ENCODE assay signal across 2 cellular contexts in the genomic region with DNA sequence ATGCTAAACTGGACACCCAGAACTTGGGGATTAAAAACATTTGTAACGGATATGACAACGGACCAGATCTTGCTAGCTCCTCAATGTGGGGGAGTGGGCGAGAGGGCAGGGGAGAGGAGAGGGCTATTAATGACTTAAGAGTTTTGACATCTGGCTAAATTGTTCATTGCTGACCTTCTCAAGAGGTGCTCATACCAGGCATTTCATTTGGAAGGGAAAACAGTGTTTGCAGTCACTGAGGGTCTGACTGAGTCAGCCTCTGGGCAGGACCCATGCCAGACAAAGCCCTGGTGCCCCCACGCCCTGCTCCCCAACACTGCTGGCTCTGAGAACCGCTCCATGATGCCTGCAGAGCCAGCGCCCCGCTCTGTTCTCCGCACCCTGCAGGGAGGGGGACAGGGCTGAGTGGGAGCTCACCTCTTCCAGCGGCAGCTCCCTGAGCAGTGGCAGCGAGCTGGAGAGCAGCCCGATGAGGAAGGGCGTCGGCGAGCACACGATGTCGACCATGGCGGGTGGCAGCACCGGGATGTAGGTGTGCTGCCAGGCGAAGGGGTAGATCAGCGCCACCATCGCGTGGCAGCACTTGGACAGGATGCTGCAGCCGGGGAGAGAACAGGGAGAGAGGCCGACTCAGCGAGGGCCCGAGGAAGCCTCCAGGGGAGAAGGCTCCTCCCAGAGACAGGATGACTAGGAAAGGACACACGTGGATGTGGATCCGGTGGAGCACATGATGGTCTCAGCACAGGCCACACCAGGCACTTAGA.
TF ChIP-seq lines count a peak whose summit lies in the region.

No MANE protein-coding gene starts in this region.

TF ChIP-seq in A549, 52 proteins besides CTCF, POLR2A, EP300 and RAD21:
- TF ChIP-seq RCOR1 (IDR thresholded peaks at IDR 0.05; ENCODE audit: low read depth, low read length) (no peak), MAFK (IDR thresholded peaks at IDR 0.05; ENCODE audit: partially characterized antibody) (no peak)
- TF ChIP-seq, protein P1, sequence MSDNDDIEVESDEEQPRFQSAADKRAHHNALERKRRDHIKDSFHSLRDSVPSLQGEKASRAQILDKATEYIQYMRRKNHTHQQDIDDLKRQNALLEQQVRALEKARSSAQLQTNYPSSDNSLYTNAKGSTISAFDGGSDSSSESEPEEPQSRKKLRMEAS (IDR thresholded peaks at IDR 0.05): no peak

TF ChIP-seq in K562, 482 proteins besides CTCF, POLR2A, EP300 and RAD21:
- TF ChIP-seq, protein P2, sequence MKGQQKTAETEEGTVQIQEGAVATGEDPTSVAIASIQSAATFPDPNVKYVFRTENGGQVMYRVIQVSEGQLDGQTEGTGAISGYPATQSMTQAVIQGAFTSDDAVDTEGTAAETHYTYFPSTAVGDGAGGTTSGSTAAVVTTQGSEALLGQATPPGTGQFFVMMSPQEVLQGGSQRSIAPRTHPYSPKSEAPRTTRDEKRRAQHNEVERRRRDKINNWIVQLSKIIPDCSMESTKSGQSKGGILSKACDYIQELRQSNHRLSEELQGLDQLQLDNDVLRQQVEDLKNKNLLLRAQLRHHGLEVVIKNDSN (CRISPR knock-in tag; IDR thresholded peaks at IDR 0.05): 0 out of 2 replicates have a peak, but pooled peaks have one; percentile 32
- TF ChIP-seq ZNF124 (CRISPR knock-in tag; IDR thresholded peaks at IDR 0.05): 0 out of 2 replicates have a peak, but pooled peaks have one; percentile 58
- no peak for TF ChIP-seq ARNT (IDR thresholded peaks at IDR 0.05)
- TF ChIP-seq, protein P1 (CRISPR knock-in tag; IDR thresholded peaks at IDR 0.05): peak; percentile 57
TF ChIP-seq in K562: peak in this region for 3.
